1 cellular context compared by ENCODE assay signal in genomic region chr17:4703330-4703691, GRCh38.
TF ChIP-seq lines count a peak whose summit lies in the region.

No MANE protein-coding gene starts in this region.

TF ChIP-seq in HCT116, 20 proteins besides CTCF, POLR2A, EP300 and RAD21 (continued from another document):
- TF ChIP-seq REST (IDR thresholded peaks at IDR 0.05; ENCODE audit: low read depth) = no peak
- no peak for TF ChIP-seq CBX3 (IDR thresholded peaks at IDR 0.05; ENCODE audit: low read depth)
